9 cellular contexts compared by ENCODE assay signal in genomic region chr7:69695998-69696657, GRCh38.
DNase-seq lines count a peak whose midpoint lies in the region; ATAC-seq and TF ChIP-seq lines count a peak whose summit lies in the region.
"Had no signal": no experiment of that assay in that cellular context is flagged by ENCODE, and none has a peak within 500 bp of the region (broad histone marks: within the 10 kb centered on the region; RNA-seq: fewer than 3 reads in every experiment).

No MANE protein-coding gene starts in this region.

- WGBS in heart left ventricle, 4 donors: 66 to 73% (median 70%) methylated on average over 8 of the region's 8 CpGs

- no peaks in the 10 kb centered on the region for H3K9me3 ChIP-seq in heart left ventricle

- ATAC-seq in HG02642 (IDR thresholded peaks at IDR 0.05; ENCODE audit: poor library complexity, unreplicated experiment): peak; percentile 89
- peak; percentile 91 for ATAC-seq in stimulated activated memory B cell treated with anti-CD40 and anti-IgM and Interleukin-4, amounts not matched to agents 10 μg/mL and 1 μg/mL and 100 μg/mL, for 72 hours
- no peak for ATAC-seq in heart left ventricle

- H3K36me3 ChIP-seq in heart left ventricle: no peaks in the 10 kb centered on the region

- H3K27ac ChIP-seq in heart left ventricle: no peak overlapping the region

- no peaks in the 10 kb centered on the region for H3K27me3 ChIP-seq in heart left ventricle

- peaks cover 0 to 1% (median 1%) of the 10 kb centered on the region in 3 donors for H3K9me3 Mint-ChIP-seq in IgD-negative memory B cell
- H3K9me3 Mint-ChIP-seq in stimulated activated memory B cell treated with anti-CD40 and anti-IgM and Interleukin-4, amounts not matched to agents 10 μg/mL and 1 μg/mL and 100 μg/mL, for 72 hours: no peaks in the 10 kb centered on the region
- H3K9me3 Mint-ChIP-seq: activated CD4-positive, alpha-beta memory T cell treated with anti-CD3 and anti-CD28 coated beads for 36 hours had no signal

- no peak for TF ChIP-seq CTCF in heart left ventricle (IDR thresholded peaks at IDR 0.05)

- peaks cover 1% of the 10 kb centered on the region for H3K36me3 Mint-ChIP-seq in IgD-negative memory B cell
- no peaks in the 10 kb centered on the region for H3K36me3 Mint-ChIP-seq in stimulated activated memory B cell treated with anti-CD40 and anti-IgM and Interleukin-4, amounts not matched to agents 10 μg/mL and 1 μg/mL and 100 μg/mL, for 72 hours
- H3K36me3 Mint-ChIP-seq: activated CD4-positive, alpha-beta memory T cell treated with anti-CD3 and anti-CD28 coated beads for 36 hours had no signal

- peak; percentile 76 for DNase-seq in NK-92 treated with Interleukin-12 subunit alpha and Interleukin-12 subunit beta, amount 100 ng/mL, for 24 hours (lab: John Stamatoyannopoulos, UW)
- DNase-seq in NK-92 (lab: John Stamatoyannopoulos, UW; ENCODE audit: unreplicated experiment): no peak
- DNase-seq in heart left ventricle: no peak
- no peak for DNase-seq in activated naive CD4-positive, alpha-beta T cell (lab: John Stamatoyannopoulos, UW)
- no peak for DNase-seq in epidermal melanocyte (ENCODE audit: insufficient read length, low spot score)
- DNase-seq: activated CD4-positive, alpha-beta memory T cell treated with anti-CD3 and anti-CD28 coated beads for 36 hours had no signal

- no peak for TF ChIP-seq POLR2A in heart left ventricle (IDR thresholded peaks at IDR 0.05)

- H3K4me1 Mint-ChIP-seq in IgD-negative memory B cell: peaks cover 10 to 26% (median 21%) of the 10 kb centered on the region in 3 donors
- H3K4me1 Mint-ChIP-seq in stimulated activated memory B cell treated with anti-CD40 and anti-IgM and Interleukin-4, amounts not matched to agents 10 μg/mL and 1 μg/mL and 100 μg/mL, for 72 hours: peaks cover 45% of the 10 kb centered on the region

- peak overlapping the region in 3 of 4 donors; percentile 30 to 85 (median 74) for H3K4me3 Mint-ChIP-seq in IgD-negative memory B cell
- peak overlapping the region; percentile 50 for H3K4me3 Mint-ChIP-seq in stimulated activated memory B cell treated with anti-CD40 and anti-IgM and Interleukin-4, amounts not matched to agents 10 μg/mL and 1 μg/mL and 100 μg/mL, for 72 hours
- H3K4me3 Mint-ChIP-seq: activated CD4-positive, alpha-beta memory T cell treated with anti-CD3 and anti-CD28 coated beads for 36 hours had no signal

- H3K27me3 Mint-ChIP-seq in IgD-negative memory B cell: no peaks in the 10 kb centered on the region
- no peaks in the 10 kb centered on the region for H3K27me3 Mint-ChIP-seq in stimulated activated memory B cell treated with anti-CD40 and anti-IgM and Interleukin-4, amounts not matched to agents 10 μg/mL and 1 μg/mL and 100 μg/mL, for 72 hours
- H3K27me3 Mint-ChIP-seq: activated CD4-positive, alpha-beta memory T cell treated with anti-CD3 and anti-CD28 coated beads for 36 hours had no signal

- intact Hi-C loops in heart left ventricle (cut with DNase I): no loop called here

- no peak overlapping the region for H3K4me3 ChIP-seq in heart left ventricle

- H3K27ac Mint-ChIP-seq in IgD-negative memory B cell: peak overlapping the region in 1 of 3 donors; percentile 33
- peak overlapping the region; percentile 28 for H3K27ac Mint-ChIP-seq in stimulated activated memory B cell treated with anti-CD40 and anti-IgM and Interleukin-4, amounts not matched to agents 10 μg/mL and 1 μg/mL and 100 μg/mL, for 72 hours
- H3K27ac Mint-ChIP-seq: activated CD4-positive, alpha-beta memory T cell treated with anti-CD3 and anti-CD28 coated beads for 36 hours had no signal

- H3K4me1 ChIP-seq in heart left ventricle: peaks cover 0 to 8% (median 0%) of the 10 kb centered on the region in 12 donors

Comparison
In these comparisons a context has a peak if more than half of its experiments do, and no peak if none do; other contexts are left out.
1. ATAC-seq: peak in HG02642 (single experiment) and stimulated activated memory B cell treated with anti-CD40 and anti-IgM and Interleukin-4, amounts not matched to agents 10 μg/mL and 1 μg/mL and 100 μg/mL, for 72 hours (single experiment); none in heart left ventricle (0 of 4).